1 cellular context compared by ENCODE assay signal in the genomic region with DNA sequence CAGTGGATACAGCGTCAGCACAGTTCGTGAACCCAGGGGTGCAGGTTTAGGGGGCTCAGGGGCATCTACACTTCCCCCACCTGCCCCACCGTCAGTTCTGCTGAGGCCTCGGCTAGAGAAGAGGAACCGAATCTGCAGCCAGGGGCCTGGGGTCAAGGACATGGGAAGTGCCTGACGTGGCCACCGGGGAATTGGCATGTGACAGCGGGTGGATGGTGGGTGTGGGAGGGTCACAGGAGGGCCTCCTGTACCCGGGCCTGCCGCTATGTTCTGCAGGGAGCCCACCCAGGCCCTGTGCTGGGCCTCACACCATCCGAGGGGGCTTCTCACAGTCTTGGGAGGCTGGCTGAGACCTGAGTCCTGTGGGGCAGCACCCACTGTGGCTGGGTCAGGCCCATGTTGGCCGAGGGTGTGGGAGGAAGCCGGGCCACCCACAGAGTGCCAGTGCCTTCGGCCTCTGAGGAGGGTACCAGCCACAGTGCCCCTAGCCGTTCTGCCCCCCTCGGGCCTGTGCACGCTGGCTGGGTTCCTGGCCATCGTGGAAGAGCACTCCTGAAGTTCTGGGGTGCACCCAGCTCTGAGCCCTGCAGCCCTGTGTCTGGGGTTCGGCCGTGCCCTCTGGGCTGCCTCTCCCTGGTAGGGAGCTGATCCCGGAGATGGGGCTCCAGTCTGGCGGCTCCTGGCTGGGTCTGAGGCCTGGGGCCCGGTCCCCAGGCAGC.
TF ChIP-seq lines count a peak whose summit lies in the region.

No MANE protein-coding gene starts in this region.

TF ChIP-seq in HepG2, 621 proteins besides CTCF, POLR2A, EP300 and RAD21 (continued from another document and continues in another):
- TF ChIP-seq, protein P1, sequence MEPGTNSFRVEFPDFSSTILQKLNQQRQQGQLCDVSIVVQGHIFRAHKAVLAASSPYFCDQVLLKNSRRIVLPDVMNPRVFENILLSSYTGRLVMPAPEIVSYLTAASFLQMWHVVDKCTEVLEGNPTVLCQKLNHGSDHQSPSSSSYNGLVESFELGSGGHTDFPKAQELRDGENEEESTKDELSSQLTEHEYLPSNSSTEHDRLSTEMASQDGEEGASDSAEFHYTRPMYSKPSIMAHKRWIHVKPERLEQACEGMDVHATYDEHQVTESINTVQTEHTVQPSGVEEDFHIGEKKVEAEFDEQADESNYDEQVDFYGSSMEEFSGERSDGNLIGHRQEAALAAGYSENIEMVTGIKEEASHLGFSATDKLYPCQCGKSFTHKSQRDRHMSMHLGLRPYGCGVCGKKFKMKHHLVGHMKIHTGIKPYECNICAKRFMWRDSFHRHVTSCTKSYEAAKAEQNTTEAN (CRISPR knock-in tag; conservative IDR thresholded peaks at IDR 0.05), result no peak
- TF ChIP-seq HNF4A (CRISPR knock-in tag; IDR thresholded peaks at IDR 0.05) (peak; percentile 42; the same call in 1 of the 2 replicates), ZSCAN31 (CRISPR knock-in tag; IDR thresholded peaks at IDR 0.05; ENCODE audit: low read depth) (0 out of 2 replicates have a peak, but pooled peaks have one; percentile 14), HOXD1 (CRISPR knock-in tag; IDR thresholded peaks at IDR 0.05) (no peak), ZNF552 (CRISPR knock-in tag; IDR thresholded peaks at IDR 0.05; ENCODE audit: borderline replicate concordance) (no peak), RFX3 (CRISPR knock-in tag; IDR thresholded peaks at IDR 0.05) (no peak), ZIK1 (CRISPR knock-in tag; IDR thresholded peaks at IDR 0.05; ENCODE audit: borderline replicate concordance, low read depth) (no peak), GABPA (IDR thresholded peaks at IDR 0.05; ENCODE audit: low read depth, low read length) (no peak), GABPA (CRISPR knock-in tag; IDR thresholded peaks at IDR 0.05; ENCODE audit: low read depth) (no peak), MAZ (IDR thresholded peaks at IDR 0.05; ENCODE audit: borderline replicate concordance, low read depth, low read length) (no peak), MAZ (CRISPR knock-in tag; IDR thresholded peaks at IDR 0.05; ENCODE audit: low read depth) (no peak), ZNF790 (CRISPR knock-in tag; IDR thresholded peaks at IDR 0.05; ENCODE audit: borderline replicate concordance) (no peak), CHCHD3 (CRISPR knock-in tag; IDR thresholded peaks at IDR 0.05) (no peak), ZFP36 (IDR thresholded peaks at IDR 0.05; ENCODE audit: borderline replicate concordance, low read depth, low read length, partially characterized antibody) (no peak), PAX8 (CRISPR knock-in tag; IDR thresholded peaks at IDR 0.05; ENCODE audit: borderline replicate concordance) (no peak), FOXJ3 (CRISPR knock-in tag; IDR thresholded peaks at IDR 0.05; ENCODE audit: borderline replicate concordance) (no peak), ZNF746 (CRISPR knock-in tag; IDR thresholded peaks at IDR 0.05) (peak; percentile 48; the same call in 1 of the 2 replicates), RXRB (CRISPR knock-in tag; IDR thresholded peaks at IDR 0.05; ENCODE audit: borderline replicate concordance) (peak; percentile 78), ELF3 (CRISPR knock-in tag; IDR thresholded peaks at IDR 0.05) (0 out of 2 replicates have a peak, but pooled peaks have one; percentile 25), ZKSCAN1 (IDR thresholded peaks at IDR 0.05; ENCODE audit: low read length) (no peak), CC2D1A (CRISPR knock-in tag; IDR thresholded peaks at IDR 0.05) (no peak), KDM1A (CRISPR knock-in tag; IDR thresholded peaks at IDR 0.05) (no peak), ZNF329 (CRISPR knock-in tag; IDR thresholded peaks at IDR 0.05; ENCODE audit: low read depth) (no peak), PLRG1 (conservative IDR thresholded peaks at IDR 0.05) (no peak), U2AF1 (optimal IDR thresholded peaks at IDR 0.05; ENCODE audit: low read depth, low read length) (peak; percentile 14), MAFG (CRISPR knock-in tag; IDR thresholded peaks at IDR 0.05) (no peak), ATAD3A (CRISPR knock-in tag; IDR thresholded peaks at IDR 0.05) (no peak), ZNF331 (CRISPR knock-in tag; IDR thresholded peaks at IDR 0.05) (0 out of 2 replicates have a peak, but pooled peaks have one; percentile 7), FOXK1 (CRISPR knock-in tag; IDR thresholded peaks at IDR 0.05; ENCODE audit: borderline replicate concordance, low read depth) (no peak), HES4 (CRISPR knock-in tag; IDR thresholded peaks at IDR 0.05; ENCODE audit: borderline replicate concordance) (no peak), POGZ (CRISPR knock-in tag; IDR thresholded peaks at IDR 0.05) (no peak), NFRKB (IDR thresholded peaks at IDR 0.05) (no peak), REL (CRISPR knock-in tag; conservative IDR thresholded peaks at IDR 0.05) (no peak; the same call in 1 of the 2 replicates), ZNF557 (CRISPR knock-in tag; IDR thresholded peaks at IDR 0.05) (no peak), BRCA1 (CRISPR knock-in tag; IDR thresholded peaks at IDR 0.05) (no peak), ZNF33A (CRISPR knock-in tag; IDR thresholded peaks at IDR 0.05; ENCODE audit: borderline replicate concordance) (no peak), MBNL3 (CRISPR knock-in tag; conservative IDR thresholded peaks at IDR 0.05) (no peak), ZSCAN30 (CRISPR knock-in tag; IDR thresholded peaks at IDR 0.05) (no peak), NFKBIZ (CRISPR knock-in tag; IDR thresholded peaks at IDR 0.05) (no peak), ZNF30 (CRISPR knock-in tag; IDR thresholded peaks at IDR 0.05) (no peak), ZNF879 (CRISPR knock-in tag; IDR thresholded peaks at IDR 0.05) (no peak), RFX1 (IDR thresholded peaks at IDR 0.05) (no peak), ZNF589 (CRISPR knock-in tag; conservative IDR thresholded peaks at IDR 0.05) (no peak)
- TF ChIP-seq, protein P2, sequence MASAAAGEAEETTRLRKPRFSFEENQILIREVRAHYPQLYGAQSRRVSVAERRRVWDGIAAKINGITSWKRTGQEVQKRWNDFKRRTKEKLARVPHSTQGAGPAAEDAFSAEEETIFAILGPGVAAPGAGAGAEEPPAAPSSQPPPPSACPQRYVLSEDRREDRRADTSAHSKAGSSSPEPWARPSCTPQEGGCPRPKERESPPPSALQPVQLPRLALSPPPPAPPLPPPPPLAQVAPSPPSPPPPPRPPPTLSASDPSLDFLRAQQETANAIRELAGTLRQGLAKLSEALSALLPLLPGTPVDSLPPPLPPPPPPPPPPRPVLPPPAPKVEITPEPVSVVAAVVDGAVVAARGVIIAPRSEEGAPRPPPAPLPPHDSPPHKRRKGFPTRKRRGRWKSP (CRISPR knock-in tag; IDR thresholded peaks at IDR 0.05), result no peak
- TF ChIP-seq, protein P3, sequence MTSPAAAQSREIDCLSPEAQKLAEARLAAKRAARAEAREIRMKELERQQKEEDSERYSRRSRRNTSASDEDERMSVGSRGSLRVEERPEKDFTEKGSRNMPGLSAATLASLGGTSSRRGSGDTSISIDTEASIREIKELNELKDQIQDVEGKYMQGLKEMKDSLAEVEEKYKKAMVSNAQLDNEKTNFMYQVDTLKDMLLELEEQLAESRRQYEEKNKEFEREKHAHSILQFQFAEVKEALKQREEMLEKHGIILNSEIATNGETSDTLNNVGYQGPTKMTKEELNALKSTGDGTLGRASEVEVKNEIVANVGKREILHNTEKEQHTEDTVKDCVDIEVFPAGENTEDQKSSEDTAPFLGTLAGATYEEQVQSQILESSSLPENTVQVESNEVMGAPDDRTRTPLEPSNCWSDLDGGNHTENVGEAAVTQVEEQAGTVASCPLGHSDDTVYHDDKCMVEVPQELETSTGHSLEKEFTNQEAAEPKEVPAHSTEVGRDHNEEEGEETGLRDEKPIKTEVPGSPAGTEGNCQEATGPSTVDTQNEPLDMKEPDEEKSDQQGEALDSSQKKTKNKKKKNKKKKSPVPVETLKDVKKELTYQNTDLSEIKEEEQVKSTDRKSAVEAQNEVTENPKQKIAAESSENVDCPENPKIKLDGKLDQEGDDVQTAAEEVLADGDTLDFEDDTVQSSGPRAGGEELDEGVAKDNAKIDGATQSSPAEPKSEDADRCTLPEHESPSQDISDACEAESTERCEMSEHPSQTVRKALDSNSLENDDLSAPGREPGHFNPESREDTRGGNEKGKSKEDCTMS (CRISPR knock-in tag; conservative IDR thresholded peaks at IDR 0.05), result no peak
- TF ChIP-seq, protein P4, sequence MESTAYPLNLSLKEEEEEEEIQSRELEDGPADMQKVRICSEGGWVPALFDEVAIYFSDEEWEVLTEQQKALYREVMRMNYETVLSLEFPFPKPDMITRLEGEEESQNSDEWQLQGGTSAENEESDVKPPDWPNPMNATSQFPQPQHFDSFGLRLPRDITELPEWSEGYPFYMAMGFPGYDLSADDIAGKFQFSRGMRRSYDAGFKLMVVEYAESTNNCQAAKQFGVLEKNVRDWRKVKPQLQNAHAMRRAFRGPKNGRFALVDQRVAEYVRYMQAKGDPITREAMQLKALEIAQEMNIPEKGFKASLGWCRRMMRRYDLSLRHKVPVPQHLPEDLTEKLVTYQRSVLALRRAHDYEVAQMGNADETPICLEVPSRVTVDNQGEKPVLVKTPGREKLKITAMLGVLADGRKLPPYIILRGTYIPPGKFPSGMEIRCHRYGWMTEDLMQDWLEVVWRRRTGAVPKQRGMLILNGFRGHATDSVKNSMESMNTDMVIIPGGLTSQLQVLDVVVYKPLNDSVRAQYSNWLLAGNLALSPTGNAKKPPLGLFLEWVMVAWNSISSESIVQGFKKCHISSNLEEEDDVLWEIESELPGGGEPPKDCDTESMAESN (CRISPR knock-in tag; conservative IDR thresholded peaks at IDR 0.05), result no peak
- TF ChIP-seq, protein P5, sequence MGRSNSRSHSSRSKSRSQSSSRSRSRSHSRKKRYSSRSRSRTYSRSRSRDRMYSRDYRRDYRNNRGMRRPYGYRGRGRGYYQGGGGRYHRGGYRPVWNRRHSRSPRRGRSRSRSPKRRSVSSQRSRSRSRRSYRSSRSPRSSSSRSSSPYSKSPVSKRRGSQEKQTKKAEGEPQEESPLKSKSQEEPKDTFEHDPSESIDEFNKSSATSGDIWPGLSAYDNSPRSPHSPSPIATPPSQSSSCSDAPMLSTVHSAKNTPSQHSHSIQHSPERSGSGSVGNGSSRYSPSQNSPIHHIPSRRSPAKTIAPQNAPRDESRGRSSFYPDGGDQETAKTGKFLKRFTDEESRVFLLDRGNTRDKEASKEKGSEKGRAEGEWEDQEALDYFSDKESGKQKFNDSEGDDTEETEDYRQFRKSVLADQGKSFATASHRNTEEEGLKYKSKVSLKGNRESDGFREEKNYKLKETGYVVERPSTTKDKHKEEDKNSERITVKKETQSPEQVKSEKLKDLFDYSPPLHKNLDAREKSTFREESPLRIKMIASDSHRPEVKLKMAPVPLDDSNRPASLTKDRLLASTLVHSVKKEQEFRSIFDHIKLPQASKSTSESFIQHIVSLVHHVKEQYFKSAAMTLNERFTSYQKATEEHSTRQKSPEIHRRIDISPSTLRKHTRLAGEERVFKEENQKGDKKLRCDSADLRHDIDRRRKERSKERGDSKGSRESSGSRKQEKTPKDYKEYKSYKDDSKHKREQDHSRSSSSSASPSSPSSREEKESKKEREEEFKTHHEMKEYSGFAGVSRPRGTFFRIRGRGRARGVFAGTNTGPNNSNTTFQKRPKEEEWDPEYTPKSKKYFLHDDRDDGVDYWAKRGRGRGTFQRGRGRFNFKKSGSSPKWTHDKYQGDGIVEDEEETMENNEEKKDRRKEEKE (IDR thresholded peaks at IDR 0.05), result no peak
- TF ChIP-seq, protein P6, sequence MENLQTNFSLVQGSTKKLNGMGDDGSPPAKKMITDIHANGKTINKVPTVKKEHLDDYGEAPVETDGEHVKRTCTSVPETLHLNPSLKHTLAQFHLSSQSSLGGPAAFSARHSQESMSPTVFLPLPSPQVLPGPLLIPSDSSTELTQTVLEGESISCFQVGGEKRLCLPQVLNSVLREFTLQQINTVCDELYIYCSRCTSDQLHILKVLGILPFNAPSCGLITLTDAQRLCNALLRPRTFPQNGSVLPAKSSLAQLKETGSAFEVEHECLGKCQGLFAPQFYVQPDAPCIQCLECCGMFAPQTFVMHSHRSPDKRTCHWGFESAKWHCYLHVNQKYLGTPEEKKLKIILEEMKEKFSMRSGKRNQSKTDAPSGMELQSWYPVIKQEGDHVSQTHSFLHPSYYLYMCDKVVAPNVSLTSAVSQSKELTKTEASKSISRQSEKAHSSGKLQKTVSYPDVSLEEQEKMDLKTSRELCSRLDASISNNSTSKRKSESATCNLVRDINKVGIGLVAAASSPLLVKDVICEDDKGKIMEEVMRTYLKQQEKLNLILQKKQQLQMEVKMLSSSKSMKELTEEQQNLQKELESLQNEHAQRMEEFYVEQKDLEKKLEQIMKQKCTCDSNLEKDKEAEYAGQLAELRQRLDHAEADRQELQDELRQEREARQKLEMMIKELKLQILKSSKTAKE (CRISPR knock-in tag; IDR thresholded peaks at IDR 0.05; ENCODE audit: borderline replicate concordance), result peak; percentile 65
- TF ChIP-seq, protein P7, sequence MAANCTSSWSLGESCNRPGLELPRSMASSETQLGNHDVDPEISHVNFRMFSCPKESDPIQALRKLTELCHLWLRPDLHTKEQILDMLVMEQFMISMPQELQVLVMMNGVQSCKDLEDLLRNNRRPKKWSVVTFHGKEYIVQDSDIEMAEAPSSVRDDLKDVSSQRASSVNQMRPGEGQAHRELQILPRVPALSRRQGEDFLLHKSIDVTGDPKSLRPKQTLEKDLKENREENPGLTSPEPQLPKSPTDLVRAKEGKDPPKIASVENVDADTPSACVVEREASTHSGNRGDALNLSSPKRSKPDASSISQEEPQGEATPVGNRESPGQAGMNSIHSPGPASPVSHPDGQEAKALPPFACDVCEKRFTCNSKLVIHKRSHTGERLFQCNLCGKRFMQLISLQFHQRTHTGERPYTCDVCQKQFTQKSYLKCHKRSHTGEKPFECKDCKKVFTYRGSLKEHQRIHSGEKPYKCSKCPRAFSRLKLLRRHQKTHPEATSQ (CRISPR knock-in tag; IDR thresholded peaks at IDR 0.05; ENCODE audit: borderline replicate concordance), result no peak
- TF ChIP-seq, protein P8, sequence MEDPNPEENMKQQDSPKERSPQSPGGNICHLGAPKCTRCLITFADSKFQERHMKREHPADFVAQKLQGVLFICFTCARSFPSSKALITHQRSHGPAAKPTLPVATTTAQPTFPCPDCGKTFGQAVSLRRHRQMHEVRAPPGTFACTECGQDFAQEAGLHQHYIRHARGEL (CRISPR knock-in tag; IDR thresholded peaks at IDR 0.05), result no peak
- TF ChIP-seq, protein P9, sequence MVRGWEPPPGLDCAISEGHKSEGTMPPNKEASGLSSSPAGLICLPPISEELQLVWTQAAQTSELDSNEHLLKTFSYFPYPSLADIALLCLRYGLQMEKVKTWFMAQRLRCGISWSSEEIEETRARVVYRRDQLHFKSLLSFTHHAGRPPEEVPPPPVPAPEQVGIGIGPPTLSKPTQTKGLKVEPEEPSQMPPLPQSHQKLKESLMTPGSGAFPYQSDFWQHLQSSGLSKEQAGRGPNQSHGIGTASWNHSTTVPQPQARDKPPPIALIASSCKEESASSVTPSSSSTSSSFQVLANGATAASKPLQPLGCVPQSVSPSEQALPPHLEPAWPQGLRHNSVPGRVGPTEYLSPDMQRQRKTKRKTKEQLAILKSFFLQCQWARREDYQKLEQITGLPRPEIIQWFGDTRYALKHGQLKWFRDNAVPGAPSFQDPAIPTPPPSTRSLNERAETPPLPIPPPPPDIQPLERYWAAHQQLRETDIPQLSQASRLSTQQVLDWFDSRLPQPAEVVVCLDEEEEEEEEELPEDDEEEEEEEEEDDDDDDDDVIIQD (CRISPR knock-in tag; IDR thresholded peaks at IDR 0.05; ENCODE audit: low read depth), result no peak
